ENCODE assay signal across 24 cellular contexts in the genomic region with DNA sequence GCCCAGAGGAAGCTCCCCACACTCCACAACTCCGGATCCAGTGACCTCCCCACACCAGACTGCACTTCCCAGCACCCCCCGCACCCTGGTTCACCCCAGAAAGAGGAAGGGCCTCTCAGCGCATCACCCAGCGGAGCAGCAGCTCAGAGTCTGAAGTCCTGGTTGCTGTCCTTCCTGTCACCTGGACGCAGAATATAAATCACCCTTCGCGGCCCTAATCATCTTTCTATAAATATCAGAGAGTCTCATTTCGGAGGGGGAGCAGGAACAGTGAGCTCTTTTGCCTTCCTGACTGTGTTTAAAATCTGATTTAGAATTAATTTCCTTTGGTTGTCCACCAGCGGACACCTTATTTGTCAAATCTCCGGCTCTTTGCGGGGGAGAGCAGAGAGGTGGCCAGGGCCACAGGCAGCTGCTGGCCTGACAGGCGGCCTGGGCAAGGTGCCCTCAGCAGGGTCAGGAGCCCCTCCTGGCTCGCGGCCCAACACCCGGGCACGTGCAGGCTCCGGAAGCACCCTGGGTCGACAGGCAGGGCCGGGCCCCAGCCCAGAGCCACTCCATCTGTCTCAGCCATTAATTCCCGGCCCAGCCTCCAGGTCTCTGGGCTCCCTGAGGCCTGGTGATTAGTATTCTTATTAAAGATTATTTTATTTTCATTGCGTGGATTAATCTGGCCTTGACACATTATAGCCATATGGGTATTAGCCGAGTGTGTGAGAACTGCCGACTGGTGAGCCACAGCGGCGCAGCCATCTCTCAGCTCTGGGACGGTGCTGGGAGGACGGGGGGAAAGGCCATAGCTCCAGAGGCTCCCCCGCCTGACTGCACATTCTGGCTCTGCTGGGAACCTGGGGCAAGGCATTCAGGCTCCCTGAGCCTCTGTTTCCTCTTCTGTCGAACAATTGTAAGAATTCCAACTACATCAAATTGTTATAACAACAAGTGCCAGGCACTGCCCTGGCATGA. TPM values are rescaled to one million over a fixed set of nuclear protein-coding genes. Genes with fewer than 3 reads are reported as not detected.
DNase-seq lines count a peak whose midpoint lies in the region; ATAC-seq and TF ChIP-seq lines count a peak whose summit lies in the region.
"Had no signal": no experiment of that assay in that cellular context is flagged by ENCODE, and none has a peak within 500 bp of the region (broad histone marks: within the 10 kb centered on the region; RNA-seq: fewer than 3 reads in every experiment).

No MANE protein-coding gene starts in this region.

- no peak overlapping the region for H3K9ac ChIP-seq in SK-N-SH
- H3K9ac ChIP-seq: neural progenitor cell had no signal

- H3K9me3 ChIP-seq in SK-N-SH = no peaks in the 10 kb centered on the region
- H3K9me3 ChIP-seq in right cardiac atrium (ENCODE audit: control insufficient read depth, low read length) = no peaks in the 10 kb centered on the region
- no peaks in the 10 kb centered on the region for H3K9me3 ChIP-seq in esophagus muscularis mucosa
- H3K9me3 ChIP-seq: transverse colon had no signal

- ATAC-seq in right cardiac atrium (peak in 1 of 2 donors; percentile 48), HG02970 (IDR thresholded peaks at IDR 0.05; ENCODE audit: low FRiP score, unreplicated experiment) (no peak)
- ATAC-seq: activated naive CD4-positive, alpha-beta T cell treated with anti-CD3 and anti-CD28 coated beads, Interleukin-2, amount 50 U/mL, for 72 hours; activated T-helper 17 cell treated with anti-CD3 and anti-CD28 coated beads, Interleukin-2, amount 50 U/mL, for 72 hours had no signal

- peak in 1 of 2 experiments; percentile 77; a peak in 2 of 4 replicates for TF ChIP-seq EP300 in SK-N-SH (IDR thresholded peaks at IDR 0.05; ENCODE audit: borderline replicate concordance in 1 of 2, low read depth in 1 of 2, low read length in 1 of 2)
- TF ChIP-seq EP300 in esophagus muscularis mucosa (IDR thresholded peaks at IDR 0.05) = no peak

- H3K4me3 ChIP-seq in SK-N-SH (ENCODE audit: low read depth in 2 of 2, low read length in 1 of 2) (no peak overlapping the region), right cardiac atrium (ENCODE audit: low read length) (no peak overlapping the region), esophagus muscularis mucosa (no peak overlapping the region)
- H3K4me3 ChIP-seq: lung, neural progenitor cell, transverse colon had no signal

- no peaks in the 10 kb centered on the region for H3K9me2 ChIP-seq in SK-N-SH

- intact Hi-C loops in right cardiac atrium (cut with DNase I) = no loop called here
- intact Hi-C loops in esophagus muscularis mucosa (cut with DNase I) = no loop called here

- no peaks in the 10 kb centered on the region; the same call in 1 of the 2 replicates for H3K27me3 ChIP-seq in SK-N-SH (ENCODE audit: insufficient read depth)
- no peaks in the 10 kb centered on the region for H3K27me3 ChIP-seq in right cardiac atrium (ENCODE audit: control insufficient read depth, insufficient read depth)
- H3K27me3 ChIP-seq in esophagus muscularis mucosa = peaks cover 0 to 19% (median 0%) of the 10 kb centered on the region in 4 donors
- H3K27me3 ChIP-seq: neural progenitor cell had no signal

- peaks cover 0 to 44% of the 10 kb centered on the region in 2 experiments; a peak in 2 of 4 replicates for H3K4me1 ChIP-seq in SK-N-SH (ENCODE audit: control insufficient read depth in 1 of 2, insufficient read depth in 2 of 2, low read depth in 1 of 2, low read length in 1 of 2)
- H3K4me1 ChIP-seq in right cardiac atrium (ENCODE audit: control insufficient read depth, insufficient read depth, low read length) = no peaks in the 10 kb centered on the region
- peaks cover 5 to 13% (median 9%) of the 10 kb centered on the region in 4 donors for H3K4me1 ChIP-seq in esophagus muscularis mucosa
- H3K4me1 ChIP-seq: neural progenitor cell, transverse colon had no signal

- H2AFZ ChIP-seq in SK-N-SH (ENCODE audit: low read depth) = no peak overlapping the region
- H2AFZ ChIP-seq: neural progenitor cell had no signal

- peaks cover 16% of the 10 kb centered on the region for H3F3A ChIP-seq in SK-N-SH (replicated peaks; ENCODE audit: insufficient read depth)

- TF ChIP-seq RAD21 in SK-N-SH (IDR thresholded peaks at IDR 0.05; ENCODE audit: low read length) = peak; percentile 14; the same call in 1 of the 2 replicates

- TF ChIP-seq POLR2A in esophagus muscularis mucosa (IDR thresholded peaks at IDR 0.05; ENCODE audit: low read depth) = no peak

- peak overlapping the region in 1 of 2 experiments; percentile 91; a peak in 2 of 4 replicates for H3K27ac ChIP-seq in SK-N-SH (ENCODE audit: low read depth in 2 of 2, low read length in 1 of 2)
- H3K27ac ChIP-seq in right cardiac atrium (ENCODE audit: low read length) = peak overlapping the region; percentile 25
- H3K27ac ChIP-seq in esophagus muscularis mucosa (replicated peaks in 1 of 4) = no peak overlapping the region
- H3K27ac ChIP-seq: neural progenitor cell, RWPE1, transverse colon had no signal

- in situ Hi-C loops in G401 (cut with HindIII; ENCODE audit: low sequenced_read_pairs) = no loop called here

- WGBS in SK-N-SH (ENCODE audit: low lambda C conversion rate) = 45% methylated on average over 22 of the region's 29 CpGs
- WGBS in right cardiac atrium = 50% methylated on average over 29 of the region's 29 CpGs
- WGBS in esophagus muscularis mucosa = 50% methylated on average over 21 of the region's 29 CpGs

- TF ChIP-seq CTCF in SK-N-SH (IDR thresholded peaks at IDR 0.05) (no peak), esophagus muscularis mucosa (IDR thresholded peaks at IDR 0.05) (no peak)

- POLR2A ChIA-PET in SK-N-SH (lab: Yijun Ruan, JAX) = interaction anchor here (0.9 to 2.0 kb wide), 3 partner anchors 10 to 56 kb away, joined by 3 to 9 read pairs (median 4); no protein-coding TSS in a partner anchor

- CTCF ChIA-PET in SK-N-SH (lab: Yijun Ruan, JAX) = interaction anchor here (0.7 to 6.2 kb wide), 14 partner anchors 10 to 505 kb away, joined by 3 to 32 read pairs (median 3); a partner anchor contains a TSS

- no peak overlapping the region for H3K4me2 ChIP-seq in SK-N-SH
- H3K4me2 ChIP-seq: neural progenitor cell had no signal

- peak; percentile 48 for DNase-seq in G401 (ENCODE audit: low spot score)
- peak; percentile 29 for DNase-seq in NCI-H1417 treated with DMSO at 0.1 percent for 48 hours (lab: John Stamatoyannopoulos, UW)
- peak; percentile 93 for DNase-seq in SK-N-SH
- peak in 2 of 3 donors; percentile 10 to 12 for DNase-seq in right cardiac atrium
- no peak for DNase-seq in putamen (ENCODE audit: low spot score)
- DNase-seq in OCI-M1 (lab: John Stamatoyannopoulos, UW) = no peak
- DNase-seq in esophagus muscularis mucosa (ENCODE audit: extremely low spot score) = no peak
- DNase-seq: activated B cell treated with CpG ODN at 0.5 μM for 24 hours; anterior cingulate cortex; Kasumi-1; NCI-H2107; stimulated activated CD8-positive, alpha-beta memory T cell treated with anti-CD3 and anti-CD28 coated beads, Interleukin-4, amount 100 ng/mL, for 48 hours; SW 1271; T1000; transverse colon had no signal

- no peaks in the 10 kb centered on the region for H4K20me1 ChIP-seq in SK-N-SH (ENCODE audit: insufficient read depth)

- H3K79me2 ChIP-seq in SK-N-SH (ENCODE audit: insufficient read depth) = no peaks in the 10 kb centered on the region

- H3K36me3 ChIP-seq in SK-N-SH (replicated peaks in 1 of 2; ENCODE audit: control insufficient read depth in 1 of 2, insufficient read depth in 2 of 2, low read length in 1 of 2) = no peaks in the 10 kb centered on the region
- H3K36me3 ChIP-seq in esophagus muscularis mucosa = no peaks in the 10 kb centered on the region
- H3K36me3 ChIP-seq: neural progenitor cell, transverse colon had no signal

TF ChIP-seq in SK-N-SH, 30 proteins besides CTCF, POLR2A, EP300 and RAD21 (continues in another document):
- TF ChIP-seq, protein P1, sequence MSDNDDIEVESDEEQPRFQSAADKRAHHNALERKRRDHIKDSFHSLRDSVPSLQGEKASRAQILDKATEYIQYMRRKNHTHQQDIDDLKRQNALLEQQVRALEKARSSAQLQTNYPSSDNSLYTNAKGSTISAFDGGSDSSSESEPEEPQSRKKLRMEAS (IDR thresholded peaks at IDR 0.05; ENCODE audit: low read depth) = no peak
- TF ChIP-seq EZH2phosphoT487 (IDR thresholded peaks at IDR 0.05; ENCODE audit: borderline replicate concordance, low read depth) (no peak), GATA2 (CRISPR knock-in tag; IDR thresholded peaks at IDR 0.05) (peak; percentile 46; the same call in 1 of the 2 replicates), RFX5 (IDR thresholded peaks at IDR 0.05; ENCODE audit: low read length) (no peak), RCOR1 (IDR thresholded peaks at IDR 0.05; ENCODE audit: low read length) (peak; percentile 34; the same call in 1 of the 2 replicates), TAF1 (IDR thresholded peaks at IDR 0.05; ENCODE audit: borderline replicate concordance, low read depth, low read length) (no peak)
- TF ChIP-seq, protein P2, sequence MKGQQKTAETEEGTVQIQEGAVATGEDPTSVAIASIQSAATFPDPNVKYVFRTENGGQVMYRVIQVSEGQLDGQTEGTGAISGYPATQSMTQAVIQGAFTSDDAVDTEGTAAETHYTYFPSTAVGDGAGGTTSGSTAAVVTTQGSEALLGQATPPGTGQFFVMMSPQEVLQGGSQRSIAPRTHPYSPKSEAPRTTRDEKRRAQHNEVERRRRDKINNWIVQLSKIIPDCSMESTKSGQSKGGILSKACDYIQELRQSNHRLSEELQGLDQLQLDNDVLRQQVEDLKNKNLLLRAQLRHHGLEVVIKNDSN (IDR thresholded peaks at IDR 0.05; ENCODE audit: borderline replicate concordance, low read depth) = no peak

RNA-seq across cellular contexts. Expression of a gene that starts 19.7 kb away (rescaled TPM):
- total RNA-seq in G401 (2014; rRNA removed; shearing (Covaris generic)) = not detected in 2 replicates
- 0.02 and 0.18 TPM in 2 replicates for polyA plus RNA-seq in SK-N-SH (2012; rRNA removed)
- 0.08 and 0.17 TPM in 2 replicates for polyA plus RNA-seq in SK-N-SH (2012; cell fraction: cytosol; rRNA removed)
- 0.13 and 0.38 TPM in 2 replicates for polyA plus RNA-seq in SK-N-SH (2012; cell fraction: nucleus; rRNA removed)
- not detected for total RNA-seq in right cardiac atrium
- polyA plus RNA-seq in right cardiac atrium = not detected
- not detected for total RNA-seq in esophagus muscularis mucosa
- total RNA-seq: activated B cell treated with CpG ODN at 0.5 μM for 24 hours; activated naive CD4-positive, alpha-beta T cell treated with anti-CD3 and anti-CD28 coated beads, Interleukin-2, amount 50 U/mL, for 72 hours; activated T-helper 17 cell treated with anti-CD3 and anti-CD28 coated beads, Interleukin-2, amount 50 U/mL, for 72 hours; fibroblast of lung; lung; posterior vena cava; transverse colon had no signal
- polyA plus RNA-seq: fibroblast of lung had no signal

RNA-seq across cellular contexts. Expression of a gene that starts 53.5 kb away (rescaled TPM):
- not detected in 2 replicates for total RNA-seq in G401 (2014; rRNA removed; shearing (Covaris generic))
- polyA plus RNA-seq in SK-N-SH (2012; rRNA removed) = not detected in 2 replicates
- not detected in 2 replicates for polyA plus RNA-seq in SK-N-SH (2012; cell fraction: cytosol; rRNA removed)
- polyA plus RNA-seq in SK-N-SH (2012; cell fraction: nucleus; rRNA removed) = not detected in 2 replicates
- total RNA-seq in right cardiac atrium = 100 to 1,000 TPM in 3 of 4 donors, 10 to 100 TPM in 1; 80.5 to 156 (median 127) TPM
- polyA plus RNA-seq in right cardiac atrium = 51.4 TPM
- total RNA-seq in esophagus muscularis mucosa = 100 to 1,000 TPM; 132 to 359 (median 164) TPM
- total RNA-seq: activated B cell treated with CpG ODN at 0.5 μM for 24 hours; activated naive CD4-positive, alpha-beta T cell treated with anti-CD3 and anti-CD28 coated beads, Interleukin-2, amount 50 U/mL, for 72 hours; activated T-helper 17 cell treated with anti-CD3 and anti-CD28 coated beads, Interleukin-2, amount 50 U/mL, for 72 hours; fibroblast of lung had no signal
- polyA plus RNA-seq: fibroblast of lung, keratinocyte had no signal

Comparison
In these comparisons a context has a peak if more than half of its experiments do, and no peak if none do; other contexts are left out.
1. DNase-seq: peak in G401 (single experiment), NCI-H1417 treated with DMSO at 0.1 percent for 48 hours (single experiment), SK-N-SH (single experiment) and right cardiac atrium (2 of 3); none in putamen (single experiment), OCI-M1 (single experiment) and esophagus muscularis mucosa (single experiment).
2. RNA of a gene that starts 53.5 kb away (total RNA-seq): 132 to 359 TPM in esophagus muscularis mucosa and 80.5 to 156 TPM in right cardiac atrium; not detected in G401; every median in the first group is over 10 times any median in the second.